Comparison of ENCODE assay signal across 1 cellular context in genomic region chr2:128394004-128394730, GRCh38.
TF ChIP-seq lines count a peak whose summit lies in the region.

No MANE protein-coding gene starts in this region.

TF ChIP-seq in GM23338, 12 proteins besides CTCF, POLR2A, EP300 and RAD21 (continued from another document):
- TF ChIP-seq, protein P1, sequence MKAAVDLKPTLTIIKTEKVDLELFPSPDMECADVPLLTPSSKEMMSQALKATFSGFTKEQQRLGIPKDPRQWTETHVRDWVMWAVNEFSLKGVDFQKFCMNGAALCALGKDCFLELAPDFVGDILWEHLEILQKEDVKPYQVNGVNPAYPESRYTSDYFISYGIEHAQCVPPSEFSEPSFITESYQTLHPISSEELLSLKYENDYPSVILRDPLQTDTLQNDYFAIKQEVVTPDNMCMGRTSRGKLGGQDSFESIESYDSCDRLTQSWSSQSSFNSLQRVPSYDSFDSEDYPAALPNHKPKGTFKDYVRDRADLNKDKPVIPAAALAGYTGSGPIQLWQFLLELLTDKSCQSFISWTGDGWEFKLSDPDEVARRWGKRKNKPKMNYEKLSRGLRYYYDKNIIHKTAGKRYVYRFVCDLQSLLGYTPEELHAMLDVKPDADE (IDR thresholded peaks at IDR 0.05): no peak
- TF ChIP-seq EZH2 (IDR thresholded peaks at IDR 0.05; ENCODE audit: low read depth, unreplicated experiment) (no peak), JUNB (IDR thresholded peaks at IDR 0.05; ENCODE audit: unreplicated experiment) (no peak)
